8 cellular contexts compared by ENCODE assay signal in genomic region chr4:10104211-10104990, GRCh38. TPM values are rescaled to one million over a fixed set of nuclear protein-coding genes. Genes with fewer than 3 reads are reported as not detected.
DNase-seq lines count a peak whose midpoint lies in the region; ATAC-seq and TF ChIP-seq lines count a peak whose summit lies in the region.

No MANE protein-coding gene starts in this region.

- peak overlapping the region; percentile 93 for H3K27ac Mint-ChIP-seq in stimulated activated naive CD8-positive, alpha-beta T cell treated with anti-CD3 and anti-CD28 coated beads, Interleukin-15, Interleukin-2, amounts not matched to agents 100 ng/mL and 50 ng/mL, for 24 hours
- H3K27ac Mint-ChIP-seq in naive thymus-derived CD4-positive, alpha-beta T cell: peak overlapping the region; percentile 73 to 93 (median 89)

- H3K27me3 Mint-ChIP-seq in stimulated activated naive CD8-positive, alpha-beta T cell treated with anti-CD3 and anti-CD28 coated beads, Interleukin-15, Interleukin-2, amounts not matched to agents 100 ng/mL and 50 ng/mL, for 24 hours: no peaks in the 10 kb centered on the region
- H3K27me3 Mint-ChIP-seq in naive thymus-derived CD4-positive, alpha-beta T cell: no peaks in the 10 kb centered on the region

- POLR2A ChIA-PET in naive thymus-derived CD4-positive, alpha-beta T cell (lab: Charles Lee): interaction anchor here (0.6 to 19.0 kb wide), 4 partner anchors 8 to 75 kb away, joined by 3 to 341 read pairs (median 71); partner anchors contain the start of gene WDR1

- H3K27ac ChIP-seq in colonic mucosa (peak overlapping the region; percentile 47), aorta (ENCODE audit: low read depth in 1 of 2, low read length in 2 of 2) (peak overlapping the region; percentile 69 to 71)
- H3K27ac ChIP-seq in naive thymus-derived CD4-positive, alpha-beta T cell (ENCODE audit: low read depth, low read length): peak overlapping the region; percentile 66

- peaks cover 100% of the 10 kb centered on the region for H3K4me1 Mint-ChIP-seq in stimulated activated naive CD8-positive, alpha-beta T cell treated with anti-CD3 and anti-CD28 coated beads, Interleukin-15, Interleukin-2, amounts not matched to agents 100 ng/mL and 50 ng/mL, for 24 hours (ENCODE audit: low read depth)
- H3K4me1 Mint-ChIP-seq in naive thymus-derived CD4-positive, alpha-beta T cell: peaks cover 91 to 100% (median 98%) of the 10 kb centered on the region in 7 donors

- peaks cover 92% of the 10 kb centered on the region for H3K36me3 Mint-ChIP-seq in stimulated activated naive CD8-positive, alpha-beta T cell treated with anti-CD3 and anti-CD28 coated beads, Interleukin-15, Interleukin-2, amounts not matched to agents 100 ng/mL and 50 ng/mL, for 24 hours (ENCODE audit: low read depth)
- H3K36me3 Mint-ChIP-seq in naive thymus-derived CD4-positive, alpha-beta T cell: peaks cover 4 to 44% (median 10%) of the 10 kb centered on the region in 5 donors

- H3K27me3 ChIP-seq in colonic mucosa (no peaks in the 10 kb centered on the region), aorta (ENCODE audit: control insufficient read depth in 1 of 2, insufficient read depth in 2 of 2, low read length in 1 of 2) (no peaks in the 10 kb centered on the region)
- no peaks in the 10 kb centered on the region for H3K27me3 ChIP-seq in naive thymus-derived CD4-positive, alpha-beta T cell (ENCODE audit: control insufficient read depth in 2 of 2, insufficient read depth in 2 of 2, low read length in 2 of 2)

- no peak for ATAC-seq in stimulated activated naive CD8-positive, alpha-beta T cell treated with anti-CD3 and anti-CD28 coated beads, Interleukin-15, Interleukin-2, amounts not matched to agents 100 U/mL and 50 U/mL, for 24 hours
- ATAC-seq in naive thymus-derived CD4-positive, alpha-beta T cell: no peak
- ATAC-seq in aorta (ENCODE audit: low FRiP score) (no peak), GM19395 (IDR thresholded peaks at IDR 0.05; ENCODE audit: unreplicated experiment) (no peak), HG02840 (IDR thresholded peaks at IDR 0.05; ENCODE audit: low FRiP score, unreplicated experiment) (no peak)

- H3K9me3 Mint-ChIP-seq in stimulated activated naive CD8-positive, alpha-beta T cell treated with anti-CD3 and anti-CD28 coated beads, Interleukin-15, Interleukin-2, amounts not matched to agents 100 ng/mL and 50 ng/mL, for 24 hours: no peaks in the 10 kb centered on the region
- H3K9me3 Mint-ChIP-seq in naive thymus-derived CD4-positive, alpha-beta T cell: no peaks in the 10 kb centered on the region

- peaks cover 19% of the 10 kb centered on the region for H3K4me1 ChIP-seq in colonic mucosa
- H3K4me1 ChIP-seq in naive thymus-derived CD4-positive, alpha-beta T cell (ENCODE audit: control insufficient read depth in 2 of 2, insufficient read depth in 2 of 2, low read length in 2 of 2): peaks cover 79 to 94% of the 10 kb centered on the region in 2 donors
- H3K4me1 ChIP-seq in aorta (ENCODE audit: control insufficient read depth in 1 of 2, insufficient read depth in 2 of 2, low read length in 2 of 2): peaks cover 5 to 18% of the 10 kb centered on the region in 2 donors

- intact Hi-C loops in colonic mucosa (cut with DNase I): no loop called here
- intact Hi-C loops in naive thymus-derived CD4-positive, alpha-beta T cell (cut with micrococcal nuclease): loop anchor here in 1 of 2 donors (1.0 kb wide), 1 partner anchor 8 kb away; no protein-coding TSS in a partner anchor
- intact Hi-C loops in aorta (cut with DNase I): no loop called here

- H3K36me3 ChIP-seq in colonic mucosa (peaks cover 7% of the 10 kb centered on the region), aorta (ENCODE audit: control insufficient read depth in 1 of 2, insufficient read depth in 2 of 2, low read length in 1 of 2) (peaks cover 0 to 4% of the 10 kb centered on the region in 2 donors)
- peaks cover 0 to 56% (median 15%) of the 10 kb centered on the region in 3 experiments for H3K36me3 ChIP-seq in naive thymus-derived CD4-positive, alpha-beta T cell (ENCODE audit: control insufficient read depth in 2 of 3, insufficient read depth in 3 of 3, low read length in 3 of 3)

- no peak overlapping the region for H3K9ac ChIP-seq in colonic mucosa (ENCODE audit: low read depth in 2 of 2, low read length in 2 of 2)

- TF ChIP-seq CTCF in colonic mucosa (IDR thresholded peaks at IDR 0.05): no peak

- H3K4me3 Mint-ChIP-seq in stimulated activated naive CD8-positive, alpha-beta T cell treated with anti-CD3 and anti-CD28 coated beads, Interleukin-15, Interleukin-2, amounts not matched to agents 100 ng/mL and 50 ng/mL, for 24 hours: peak overlapping the region; percentile 82
- H3K4me3 Mint-ChIP-seq in naive thymus-derived CD4-positive, alpha-beta T cell: peak overlapping the region; percentile 18 to 97 (median 66)

- no peak for DNase-seq in stimulated activated naive CD8-positive, alpha-beta T cell treated with anti-CD3 and anti-CD28 coated beads, Interleukin-15, Interleukin-2, amounts not matched to agents 100 U/mL and 50 U/mL, for 24 hours
- DNase-seq in colonic mucosa (no peak), aorta (no peak), DMS 273 (lab: John Stamatoyannopoulos, UW; ENCODE audit: unreplicated experiment) (no peak)
- DNase-seq in naive thymus-derived CD4-positive, alpha-beta T cell: no peak

- H3K9me3 ChIP-seq in colonic mucosa: no peaks in the 10 kb centered on the region
- H3K9me3 ChIP-seq in naive thymus-derived CD4-positive, alpha-beta T cell (ENCODE audit: control insufficient read depth in 2 of 3, low read length in 3 of 3): no peaks in the 10 kb centered on the region
- no peaks in the 10 kb centered on the region for H3K9me3 ChIP-seq in aorta (ENCODE audit: control insufficient read depth, low read length)

- WGBS in aorta, 2 donors: 25 to 27% methylated on average over 11 of the region's 11 CpGs

- H3K4me3 ChIP-seq in colonic mucosa: no peak overlapping the region
- H3K4me3 ChIP-seq in naive thymus-derived CD4-positive, alpha-beta T cell (ENCODE audit: low read length): no peak overlapping the region
- H3K4me3 ChIP-seq in aorta (ENCODE audit: low read length in 2 of 2): no peak overlapping the region

- CTCF ChIA-PET in naive thymus-derived CD4-positive, alpha-beta T cell (lab: Charles Lee): no interaction called here

RNA-seq across cellular contexts. Expression of gene WDR1, which starts 12.2 kb away (rescaled TPM):
- 100 to 1,000 TPM; 437 to 476 TPM for total RNA-seq in colonic mucosa
- total RNA-seq in naive thymus-derived CD4-positive, alpha-beta T cell: 100 to 1,000 TPM; 242 to 470 (median 330) TPM
- 100 to 1,000 TPM; 268 to 412 TPM for polyA plus RNA-seq in naive thymus-derived CD4-positive, alpha-beta T cell
- 100 to 1,000 TPM; 339 to 593 TPM for total RNA-seq in aorta
- 100 to 1,000 TPM; 159 to 207 TPM for polyA plus RNA-seq in aorta
